22 cellular contexts compared by ENCODE assay signal in the genomic region with DNA sequence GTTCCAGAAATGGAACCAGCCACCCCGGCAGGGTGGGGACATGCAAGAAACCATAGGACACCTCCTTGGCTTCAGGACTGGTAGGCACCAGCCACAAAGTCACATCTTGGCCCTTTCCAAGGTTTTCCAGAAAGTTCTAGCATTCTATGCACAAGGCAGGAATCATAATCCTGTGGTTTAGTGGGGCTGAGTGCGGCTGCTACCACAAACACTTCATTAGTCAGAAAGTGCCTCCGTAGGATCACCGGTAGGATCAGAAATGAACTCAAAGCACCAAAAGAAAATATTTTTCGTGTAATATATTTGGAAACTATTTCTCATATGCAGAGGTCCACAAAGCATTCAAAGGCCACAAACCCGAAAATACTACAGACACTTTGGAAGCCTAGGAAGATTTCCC.
"Had no signal": no experiment of that assay in that cellular context is flagged by ENCODE, and none has a peak within 500 bp of the region (broad histone marks: within the 10 kb centered on the region; RNA-seq: fewer than 3 reads in every experiment).

No MANE protein-coding gene starts in this region.

- H3K27ac ChIP-seq: adrenal gland, body of pancreas, epithelial cell of prostate, foreskin keratinocyte, neutrophil, suprapubic skin, transverse colon had no signal

- H3K27me3 ChIP-seq: adrenal gland, body of pancreas, dorsolateral prefrontal cortex, foreskin keratinocyte, neutrophil, suprapubic skin, transverse colon had no signal

- ATAC-seq: activated CD8-positive, alpha-beta memory T cell treated with anti-CD3 and anti-CD28 coated beads, Interleukin-2, amount 10 ng/mL, durations not matched to agents 7 days and 5 days; body of pancreas; foreskin keratinocyte; left lobe of liver had no signal

- H3K4me3 ChIP-seq: adrenal gland, body of pancreas, dorsolateral prefrontal cortex, lung, suprapubic skin, transverse colon had no signal

- H3K9me3 ChIP-seq: adrenal gland, body of pancreas, neutrophil, SK-N-SH, suprapubic skin, transverse colon had no signal

- H3K36me3 ChIP-seq: adrenal gland, neutrophil, suprapubic skin, transverse colon had no signal

- H3K9me2 ChIP-seq: SK-N-SH had no signal

- DNase-seq: activated B cell treated with CpG ODN at 0.5 μM for 24 hours; activated CD4-positive, alpha-beta memory T cell treated with anti-CD3 and anti-CD28 coated beads for 36 hours; activated CD4-positive, alpha-beta T cell treated with anti-CD3 and anti-CD28 coated beads for 4 hours; activated CD8-positive, alpha-beta memory T cell treated with anti-CD3 and anti-CD28 coated beads, Interleukin-2, amount 10 ng/mL, durations not matched to agents 7 days and 5 days; adrenal gland; body of pancreas; caudate nucleus; dorsolateral prefrontal cortex; foreskin keratinocyte; hypothalamus; naive B cell; SHP77 treated with DMSO at 0.1 percent for 48 hours; SK-N-SH; stimulated activated CD4-positive, alpha-beta T cell treated with anti-CD3 and anti-CD28 coated beads, Interleukin-12 subunit alpha, Interleukin-12 subunit beta, amount 100 ng/mL, for 4 hours; stimulated activated CD4-positive, alpha-beta T cell treated with anti-CD3 and anti-CD28 coated beads, Interleukin-1b, Interleukin-23, amount 100 ng/mL, for 48 hours; stimulated activated naive CD4-positive, alpha-beta T cell treated with Interleukin-2 at 50 U/mL for 16 hours; transverse colon had no signal

- H3K9ac ChIP-seq: SK-N-SH had no signal

- H3K4me1 ChIP-seq: adrenal gland had no signal
